In the genomic region with DNA sequence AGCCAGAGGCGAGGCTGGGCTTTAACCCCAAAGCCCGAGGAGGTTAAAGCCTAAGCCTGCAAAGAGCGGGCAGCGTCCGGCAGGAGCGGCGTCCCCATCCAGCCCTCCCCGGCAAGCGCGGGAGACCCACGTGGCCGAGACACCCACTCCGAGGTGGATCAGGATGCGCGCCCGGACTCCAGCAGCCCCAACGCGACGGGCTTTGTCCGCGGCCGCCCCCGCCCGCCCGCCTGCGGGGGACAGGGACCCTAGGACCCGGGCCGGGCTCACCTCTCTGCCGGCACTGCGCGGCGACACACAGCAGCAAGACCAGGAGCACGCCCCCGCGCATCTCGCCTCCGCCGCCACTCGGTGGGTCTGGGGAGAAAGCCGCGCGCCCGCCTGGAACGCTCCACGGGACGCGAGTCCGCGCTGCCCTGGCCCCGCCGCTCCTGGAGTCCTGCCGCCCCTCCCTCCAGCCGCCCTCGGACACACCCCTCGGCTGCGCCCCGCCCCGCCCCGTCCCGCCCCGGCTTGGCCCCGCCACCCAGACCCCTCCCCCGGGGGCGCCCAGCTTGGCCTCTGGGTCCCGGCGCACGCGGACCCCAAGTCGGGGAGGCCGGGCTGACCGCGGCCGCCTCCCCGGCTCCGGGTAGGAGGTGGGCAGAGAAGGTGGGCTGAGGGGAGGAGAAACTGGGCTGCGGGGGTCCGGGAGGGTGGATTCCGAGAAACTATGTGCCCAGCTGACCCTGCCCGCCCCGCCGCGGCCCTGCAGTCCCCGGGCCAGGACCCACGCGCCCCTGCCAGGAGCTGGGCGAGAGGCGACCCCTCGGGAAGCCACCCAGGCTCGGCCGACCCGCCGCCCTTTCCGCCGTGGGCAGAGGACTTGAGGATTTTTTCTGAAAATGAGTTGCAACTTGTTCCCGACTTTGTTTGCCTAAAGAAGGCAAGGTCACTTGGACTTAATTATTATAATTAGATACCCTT, we compare ENCODE assay signal across 8 cellular contexts. TPM values are rescaled to one million over a fixed set of nuclear protein-coding genes. Genes with fewer than 3 reads are reported as not detected.
DNase-seq lines count a peak whose midpoint lies in the region; ATAC-seq and TF ChIP-seq lines count a peak whose summit lies in the region.

A gene with protein sequence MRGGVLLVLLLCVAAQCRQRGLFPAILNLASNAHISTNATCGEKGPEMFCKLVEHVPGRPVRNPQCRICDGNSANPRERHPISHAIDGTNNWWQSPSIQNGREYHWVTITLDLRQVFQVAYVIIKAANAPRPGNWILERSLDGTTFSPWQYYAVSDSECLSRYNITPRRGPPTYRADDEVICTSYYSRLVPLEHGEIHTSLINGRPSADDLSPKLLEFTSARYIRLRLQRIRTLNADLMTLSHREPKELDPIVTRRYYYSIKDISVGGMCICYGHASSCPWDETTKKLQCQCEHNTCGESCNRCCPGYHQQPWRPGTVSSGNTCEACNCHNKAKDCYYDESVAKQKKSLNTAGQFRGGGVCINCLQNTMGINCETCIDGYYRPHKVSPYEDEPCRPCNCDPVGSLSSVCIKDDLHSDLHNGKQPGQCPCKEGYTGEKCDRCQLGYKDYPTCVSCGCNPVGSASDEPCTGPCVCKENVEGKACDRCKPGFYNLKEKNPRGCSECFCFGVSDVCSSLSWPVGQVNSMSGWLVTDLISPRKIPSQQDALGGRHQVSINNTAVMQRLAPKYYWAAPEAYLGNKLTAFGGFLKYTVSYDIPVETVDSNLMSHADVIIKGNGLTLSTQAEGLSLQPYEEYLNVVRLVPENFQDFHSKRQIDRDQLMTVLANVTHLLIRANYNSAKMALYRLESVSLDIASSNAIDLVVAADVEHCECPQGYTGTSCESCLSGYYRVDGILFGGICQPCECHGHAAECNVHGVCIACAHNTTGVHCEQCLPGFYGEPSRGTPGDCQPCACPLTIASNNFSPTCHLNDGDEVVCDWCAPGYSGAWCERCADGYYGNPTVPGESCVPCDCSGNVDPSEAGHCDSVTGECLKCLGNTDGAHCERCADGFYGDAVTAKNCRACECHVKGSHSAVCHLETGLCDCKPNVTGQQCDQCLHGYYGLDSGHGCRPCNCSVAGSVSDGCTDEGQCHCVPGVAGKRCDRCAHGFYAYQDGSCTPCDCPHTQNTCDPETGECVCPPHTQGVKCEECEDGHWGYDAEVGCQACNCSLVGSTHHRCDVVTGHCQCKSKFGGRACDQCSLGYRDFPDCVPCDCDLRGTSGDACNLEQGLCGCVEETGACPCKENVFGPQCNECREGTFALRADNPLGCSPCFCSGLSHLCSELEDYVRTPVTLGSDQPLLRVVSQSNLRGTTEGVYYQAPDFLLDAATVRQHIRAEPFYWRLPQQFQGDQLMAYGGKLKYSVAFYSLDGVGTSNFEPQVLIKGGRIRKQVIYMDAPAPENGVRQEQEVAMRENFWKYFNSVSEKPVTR (N-terminal part only) (minus strand): TSS at position 408 of the 966 bp plus-strand sequence. CDS start 77 bp downstream, at position 331.

- H3K27ac ChIP-seq in dorsolateral prefrontal cortex (peak within 1 kb of the TSS in 1 of 59 donors; percentile 51), lung (ENCODE audit: low read depth in 1 of 2, low read length in 1 of 2) (no peak within 1 kb of the TSS), vagina (no peak within 1 kb of the TSS)

- 3% methylated on average over 73 to 95 of the region's 95 CpGs for WGBS in lung, 2 donors

- H3K9me3 ChIP-seq in lung (ENCODE audit: control insufficient read depth in 2 of 2, insufficient read depth in 1 of 2, low read length in 1 of 2) = peaks cover 0 to 5% of the 10 kb centered on the region in 2 donors
- no peaks in the 10 kb centered on the region for H3K9me3 ChIP-seq in vagina

- DNase-seq in Right ventricle myocardium inferior (ENCODE audit: missing footprints) = no peak
- DNase-seq in Right ventricle myocardium superior = no peak
- DNase-seq in dorsolateral prefrontal cortex = peak in 2 of 10 donors; percentile 17 to 46
- no peak for DNase-seq in lung (ENCODE audit: low spot score)
- peak in 1 of 2 donors; percentile 82 for DNase-seq in vagina (ENCODE audit: extremely low spot score in 2 of 2)
- no peak for DNase-seq in inferior parietal cortex (ENCODE audit: extremely low spot score)
- no peak for DNase-seq in activated naive CD4-positive, alpha-beta T cell treated with Interleukin-2 at 50 U/mL for 16 hours

- H3K36me3 ChIP-seq in lung (ENCODE audit: control insufficient read depth in 2 of 2, insufficient read depth in 2 of 2, low read length in 2 of 2) (no peaks in the 10 kb centered on the region), vagina (no peaks in the 10 kb centered on the region)

- TF ChIP-seq CTCF in dorsolateral prefrontal cortex (IDR thresholded peaks at IDR 0.05 in 54 of 56, conservative IDR thresholded peaks at IDR 0.05 in 2 of 56; ENCODE audit: low read depth in 1 of 56, partially characterized antibody in 56 of 56) (no peak), lung (IDR thresholded peaks at IDR 0.05; ENCODE audit: control extremely low read depth, extremely low read depth) (no peak), vagina (IDR thresholded peaks at IDR 0.05) (no peak)

- H3K4me3 ChIP-seq in dorsolateral prefrontal cortex = peak within 1 kb of the TSS; percentile 29 to 77 (median 60)
- peak within 1 kb of the TSS; percentile 37 for H3K4me3 ChIP-seq in lung
- H3K4me3 ChIP-seq in vagina = peak within 1 kb of the TSS; percentile 43 to 45

- no peak for TF ChIP-seq POLR2A in vagina (IDR thresholded peaks at IDR 0.05)

- intact Hi-C loops in Right ventricle myocardium inferior (cut with DNase I) (no loop called here), Right ventricle myocardium superior (cut with DNase I) (no loop called here), dorsolateral prefrontal cortex (cut with DNase I) (no loop called here), vagina (cut with DNase I) (no loop called here)

- ATAC-seq in Right ventricle myocardium inferior (peak; percentile 10), Right ventricle myocardium superior (ENCODE audit: poor library complexity) (no peak), lung (ENCODE audit: insufficient read depth, low FRiP score) (peak; percentile 50), HG03159 (IDR thresholded peaks at IDR 0.05; ENCODE audit: unreplicated experiment) (no peak)

- peaks cover 0 to 60% (median 45%) of the 10 kb centered on the region in 45 donors for H3K27me3 ChIP-seq in dorsolateral prefrontal cortex
- peaks cover 13% of the 10 kb centered on the region for H3K27me3 ChIP-seq in lung (ENCODE audit: control insufficient read depth, insufficient read depth)
- no peaks in the 10 kb centered on the region for H3K27me3 ChIP-seq in vagina

- H3K4me1 ChIP-seq in lung (ENCODE audit: control insufficient read depth in 2 of 2, insufficient read depth in 2 of 2, low read length in 2 of 2) (peaks cover 7 to 9% of the 10 kb centered on the region in 2 donors), vagina (peaks cover 23% of the 10 kb centered on the region)

RNA-seq across cellular contexts. Expression of the gene that starts here (rescaled TPM):
- not detected for total RNA-seq in Right ventricle myocardium inferior
- total RNA-seq in Right ventricle myocardium superior = 0.05 TPM
- total RNA-seq in dorsolateral prefrontal cortex = 10 to 100 TPM in 16 of 120 experiments, 1 to 10 TPM in 104; 2.0 to 25.4 (median 6.1) TPM
- total RNA-seq in lung = 1 to 10 TPM; 2.2 to 2.8 TPM
- polyA plus RNA-seq in lung = 1 to 10 TPM in 1 of 2 donors, under 1 TPM in 1; 0.66 to 1.2 TPM
- 1.5 TPM for total RNA-seq in vagina

Comparison
In these comparisons a context has a peak if more than half of its experiments do, and no peak if none do; other contexts are left out.
1. Peak in ATAC-seq in Right ventricle myocardium inferior; RNA of the gene not detected or under 1 TPM.